Comparison of ENCODE assay signal across 24 cellular contexts in genomic region chr11:117831661-117832415, GRCh38. TPM values are rescaled to one million over a fixed set of nuclear protein-coding genes. Genes with fewer than 3 reads are reported as not detected.
A peak's percentile ranks its signal among the peaks of the same experiment; 100 is the strongest.
DNase-seq lines count a peak whose midpoint lies in the region; ATAC-seq and TF ChIP-seq lines count a peak whose summit lies in the region.
"Had no signal": no experiment of that assay in that cellular context is flagged by ENCODE, and none has a peak within 500 bp of the region (broad histone marks: within the 10 kb centered on the region; RNA-seq: fewer than 3 reads in every experiment).

No MANE protein-coding gene starts in this region.

- H3K27me3 ChIP-seq in transverse colon, result no peaks in the 10 kb centered on the region
- H3K27me3 ChIP-seq: ascending aorta had no signal

- 70 to 100% methylated on average over 1 to 3 of the region's 7 CpGs for WGBS in transverse colon (ENCODE audit: low coverage in 1 of 2), 2 donors

- peaks cover 4 to 35% (median 8%) of the 10 kb centered on the region in 4 donors for H3K4me1 ChIP-seq in transverse colon
- H3K4me1 ChIP-seq: ascending aorta had no signal

- intact Hi-C loops in transverse colon (cut with DNase I; ENCODE audit: low total_unique reads), result no loop called here

- no peak overlapping the region for H3K4me3 ChIP-seq in transverse colon
- H3K4me3 ChIP-seq: ascending aorta, esophagus squamous epithelium, psoas muscle had no signal

- H3K9me3 Mint-ChIP-seq in activated CD8-positive, alpha-beta T cell treated with anti-CD3 and anti-CD28 coated beads, Interleukin-2, amount 10 ng/mL, durations not matched to agents 7 days and 5 days (ENCODE audit: insufficient read depth), result no peaks in the 10 kb centered on the region
- no peaks in the 10 kb centered on the region for H3K9me3 Mint-ChIP-seq in nephron progenitor cell
- H3K9me3 Mint-ChIP-seq: activated T-cell treated with anti-CD3 and anti-CD28 coated beads, Interleukin-2, amount 50 U/mL, for 4 hours; memory B cell; natural killer cell; T-cell had no signal

- no peak overlapping the region for H3K27ac ChIP-seq in transverse colon
- H3K27ac ChIP-seq: ascending aorta, C4-2B, esophagus squamous epithelium, HL-60 had no signal

- CTCF ChIA-PET in activated CD8-positive, alpha-beta T cell treated with anti-CD3 and anti-CD28 coated beads, Interleukin-2, amount 10 ng/mL, durations not matched to agents 7 days and 5 days (lab: Charles Lee), result interaction anchor here (0.9 to 10.1 kb wide), 7 partner anchors 8 to 114 kb away, joined by 3 to 104 read pairs (median 16); partner anchors contain the start of gene FXYD2

- no peaks in the 10 kb centered on the region for H3K27me3 Mint-ChIP-seq in activated CD8-positive, alpha-beta T cell treated with anti-CD3 and anti-CD28 coated beads, Interleukin-2, amount 10 ng/mL, durations not matched to agents 7 days and 5 days (ENCODE audit: low read depth)
- peaks cover 22% of the 10 kb centered on the region for H3K27me3 Mint-ChIP-seq in nephron progenitor cell (ENCODE audit: low read depth, poor library complexity)

- DNase-seq in activated effector memory CD4-positive, alpha-beta T cell treated with anti-CD3 and anti-CD28 coated beads, Interleukin-2, amount 50 U/mL, for 16 hours, result peak; percentile 54
- no peak for DNase-seq in activated effector memory CD4-positive, alpha-beta T cell treated with Interleukin-2 at 50 U/mL for 16 hours
- peak; percentile 18 for DNase-seq in activated CD8-positive, alpha-beta T cell treated with anti-CD3 and anti-CD28 coated beads, Interleukin-2, amount 10 ng/mL, durations not matched to agents 7 days and 5 days
- DNase-seq in nephron progenitor cell (no peak), transverse colon (peak; percentile 4), hypothalamus (lab: John Stamatoyannopoulos, UW) (no peak)
- DNase-seq: activated CD4-positive, alpha-beta T cell treated with anti-CD3 and anti-CD28 coated beads, Interleukin-2, amount 50 U/mL, for 1 hour; activated naive CD4-positive, alpha-beta T cell treated with anti-CD3 and anti-CD28 coated beads, Interleukin-2, amount 50 U/mL, for 16 hours; activated T-cell treated with anti-CD3 and anti-CD28 coated beads, Interleukin-2, amount 50 U/mL, for 4 hours; effector CD8-positive, alpha-beta T cell; esophagus squamous epithelium; IMR-90; psoas muscle; SHP77 treated with DMSO at 0.1 percent for 48 hours; T-cell had no signal

- POLR2A ChIA-PET in activated CD8-positive, alpha-beta T cell treated with anti-CD3 and anti-CD28 coated beads, Interleukin-2, amount 10 ng/mL, durations not matched to agents 7 days and 5 days (lab: Charles Lee), result interaction anchor here (0.7 to 1.5 kb wide), 2 partner anchors 8 to 15 kb away, joined by 3 to 6 read pairs; no protein-coding TSS in a partner anchor

- in situ Hi-C loops in transverse colon (cut with MboI; ENCODE audit: low pct_ligation_motif_present in 1 of 4, low pct_unique_long_range_greater_than_20kb in 1 of 4, low sequenced_read_pairs in 3 of 4), result no loop called here

- H3K27ac Mint-ChIP-seq in activated CD8-positive, alpha-beta T cell treated with anti-CD3 and anti-CD28 coated beads, Interleukin-2, amount 10 ng/mL, durations not matched to agents 7 days and 5 days, result peak overlapping the region; percentile 84
- peak overlapping the region; percentile 50 for H3K27ac Mint-ChIP-seq in nephron progenitor cell
- H3K27ac Mint-ChIP-seq: memory B cell had no signal

- no peaks in the 10 kb centered on the region for H3K36me3 ChIP-seq in transverse colon
- H3K36me3 ChIP-seq: ascending aorta, esophagus squamous epithelium had no signal

- H3K9me3 ChIP-seq in transverse colon, result no peaks in the 10 kb centered on the region
- H3K9me3 ChIP-seq: ascending aorta, esophagus squamous epithelium, psoas muscle had no signal

- no peak for ATAC-seq in activated CD8-positive, alpha-beta T cell treated with anti-CD3 and anti-CD28 coated beads, Interleukin-2, amount 10 ng/mL, durations not matched to agents 7 days and 5 days
- ATAC-seq in HG03571 (IDR thresholded peaks at IDR 0.05; ENCODE audit: unreplicated experiment) (no peak), GM21786 (IDR thresholded peaks at IDR 0.05; ENCODE audit: unreplicated experiment) (no peak)
- ATAC-seq: activated T-cell treated with anti-CD3 and anti-CD28 coated beads, Interleukin-2, amount 50 U/mL, for 4 hours; natural killer cell; psoas muscle; T-cell had no signal

- TF ChIP-seq CTCF in nephron progenitor cell (IDR thresholded peaks at IDR 0.05) (no peak), transverse colon (IDR thresholded peaks at IDR 0.05) (no peak)

- peaks cover 57% of the 10 kb centered on the region for H3K4me1 Mint-ChIP-seq in activated CD8-positive, alpha-beta T cell treated with anti-CD3 and anti-CD28 coated beads, Interleukin-2, amount 10 ng/mL, durations not matched to agents 7 days and 5 days (ENCODE audit: low read depth)
- H3K4me1 Mint-ChIP-seq in nephron progenitor cell, result peaks cover 40% of the 10 kb centered on the region

- no peak for TF ChIP-seq EP300 in transverse colon (IDR thresholded peaks at IDR 0.05; ENCODE audit: low read depth)

- H3K36me3 Mint-ChIP-seq in activated CD8-positive, alpha-beta T cell treated with anti-CD3 and anti-CD28 coated beads, Interleukin-2, amount 10 ng/mL, durations not matched to agents 7 days and 5 days (ENCODE audit: low read depth), result no peaks in the 10 kb centered on the region
- H3K36me3 Mint-ChIP-seq in nephron progenitor cell (ENCODE audit: low read depth), result no peaks in the 10 kb centered on the region
- H3K36me3 Mint-ChIP-seq: memory B cell, natural killer cell, T-cell had no signal

- TF ChIP-seq POLR2A in transverse colon (IDR thresholded peaks at IDR 0.05), result no peak

- no peak overlapping the region for H3K4me3 Mint-ChIP-seq in activated CD8-positive, alpha-beta T cell treated with anti-CD3 and anti-CD28 coated beads, Interleukin-2, amount 10 ng/mL, durations not matched to agents 7 days and 5 days
- no peak overlapping the region for H3K4me3 Mint-ChIP-seq in nephron progenitor cell
- H3K4me3 Mint-ChIP-seq: activated T-cell treated with anti-CD3 and anti-CD28 coated beads, Interleukin-2, amount 50 U/mL, for 4 hours; memory B cell; natural killer cell had no signal

RNA-seq across cellular contexts. Expression of gene FXYD2, which starts 7.3 kb away (rescaled TPM):
- total RNA-seq in activated CD8-positive, alpha-beta T cell treated with anti-CD3 and anti-CD28 coated beads, Interleukin-2, amount 10 ng/mL, durations not matched to agents 7 days and 5 days, result 10 to 100 TPM; 22.5 to 24.3 TPM
- 1 to 10 TPM in 2 of 4 donors, under 1 TPM in 1, not detected in 1; 0.64 to 1.2 (median 1.1) TPM for total RNA-seq in transverse colon
- total RNA-seq: ascending aorta, G401, IMR-90, OCI-LY7 had no signal

RNA-seq across cellular contexts. Expression of gene DSCAML1, which starts 34.8 kb away (rescaled TPM):
- total RNA-seq in activated CD8-positive, alpha-beta T cell treated with anti-CD3 and anti-CD28 coated beads, Interleukin-2, amount 10 ng/mL, durations not matched to agents 7 days and 5 days, result under 1 TPM; 0.16 to 0.37 TPM
- total RNA-seq in transverse colon, result 1 to 10 TPM; 2.9 to 5.8 (median 3.3) TPM
- total RNA-seq: activated T-cell treated with anti-CD3 and anti-CD28 coated beads, Interleukin-2, amount 50 U/mL, for 4 hours; ascending aorta; G401; IMR-90; OCI-LY7 had no signal

RNA-seq across cellular contexts. Expression of gene FXYD6, which starts 44.6 kb away (rescaled TPM):
- total RNA-seq in activated CD8-positive, alpha-beta T cell treated with anti-CD3 and anti-CD28 coated beads, Interleukin-2, amount 10 ng/mL, durations not matched to agents 7 days and 5 days, result under 1 TPM in 1 of 2 experiments, not detected in 1; 0.24 TPM
- total RNA-seq in transverse colon, result 10 to 100 TPM; 29.2 to 62.5 (median 46.0) TPM
- total RNA-seq: G401, IMR-90, OCI-LY7 had no signal

Comparison
In these comparisons a context has a peak if more than half of its experiments do, and no peak if none do; other contexts are left out.
1. DNase-seq: peak in activated effector memory CD4-positive, alpha-beta T cell treated with anti-CD3 and anti-CD28 coated beads, Interleukin-2, amount 50 U/mL, for 16 hours (single experiment), activated CD8-positive, alpha-beta T cell treated with anti-CD3 and anti-CD28 coated beads, Interleukin-2, amount 10 ng/mL, durations not matched to agents 7 days and 5 days (single experiment) and transverse colon (single experiment); none in activated effector memory CD4-positive, alpha-beta T cell treated with Interleukin-2 at 50 U/mL for 16 hours (single experiment), nephron progenitor cell (single experiment) and hypothalamus (0 of 51).
2. RNA of gene FXYD2, which starts 7.3 kb away (total RNA-seq): 22.5 to 24.3 TPM in activated CD8-positive, alpha-beta T cell treated with anti-CD3 and anti-CD28 coated beads, Interleukin-2, amount 10 ng/mL, durations not matched to agents 7 days and 5 days; 0.64 to 1.2 TPM in transverse colon; every median in the first group is over 10 times any median in the second.
3. RNA of gene FXYD6, which starts 44.6 kb away (total RNA-seq): 29.2 to 62.5 TPM in transverse colon; 0.24 TPM in activated CD8-positive, alpha-beta T cell treated with anti-CD3 and anti-CD28 coated beads, Interleukin-2, amount 10 ng/mL, durations not matched to agents 7 days and 5 days; every median in the first group is over 10 times any median in the second.